2 cellular contexts compared by ENCODE assay signal in the genomic region with DNA sequence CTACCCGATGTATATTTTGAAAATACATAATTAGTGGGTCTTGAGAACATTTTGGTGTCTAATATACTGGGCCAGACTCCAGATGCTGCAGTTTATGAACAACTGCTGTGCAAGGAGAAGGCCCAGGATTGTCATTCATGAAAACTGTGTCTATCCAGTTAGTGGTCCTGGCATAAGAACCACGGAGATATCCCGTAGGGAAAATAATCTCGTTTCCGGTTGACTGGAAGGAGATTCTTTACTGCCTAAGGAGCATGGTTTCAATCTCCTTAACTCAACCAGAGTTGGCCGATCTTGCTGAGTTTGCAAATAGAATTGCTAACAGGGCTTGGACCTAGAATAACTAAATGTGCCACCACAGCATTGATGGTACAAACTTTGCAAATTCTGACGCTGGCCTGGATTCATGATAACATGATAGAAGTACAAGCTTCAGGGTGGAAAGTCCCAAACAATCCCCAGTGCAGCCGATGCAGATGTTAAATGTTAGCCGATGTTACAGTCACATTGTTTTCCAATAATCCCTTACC.
TF ChIP-seq lines count a peak whose summit lies in the region.

No MANE protein-coding gene starts in this region.

TF ChIP-seq in HepG2, 621 proteins besides CTCF, POLR2A, EP300 and RAD21:
- TF ChIP-seq MAFK (conservative IDR thresholded peaks at IDR 0.05 in 1 of 2, IDR thresholded peaks at IDR 0.05 in 1 of 2; ENCODE audit: low read length in 2 of 2) (peak; percentile 81), HNRNPUL1 (IDR thresholded peaks at IDR 0.05; ENCODE audit: low read depth, low read length) (no peak), MAFF (IDR thresholded peaks at IDR 0.05; ENCODE audit: low read depth, low read length) (peak; percentile 73)
TF ChIP-seq in HepG2: peak in this region for 2.

TF ChIP-seq in GM12878, 131 proteins besides CTCF, POLR2A, EP300 and RAD21:
- TF ChIP-seq RELB (IDR thresholded peaks at IDR 0.05; ENCODE audit: low read depth) (0 out of 2 replicates have a peak, but pooled peaks have one; percentile 20), MYC (IDR thresholded peaks at IDR 0.05; ENCODE audit: insufficient read depth, insufficient read length, insufficient replicate concordance, low read length, severe bottlenecking) (no peak)
